Comparison of ENCODE assay signal across 26 cellular contexts in the genomic region with DNA sequence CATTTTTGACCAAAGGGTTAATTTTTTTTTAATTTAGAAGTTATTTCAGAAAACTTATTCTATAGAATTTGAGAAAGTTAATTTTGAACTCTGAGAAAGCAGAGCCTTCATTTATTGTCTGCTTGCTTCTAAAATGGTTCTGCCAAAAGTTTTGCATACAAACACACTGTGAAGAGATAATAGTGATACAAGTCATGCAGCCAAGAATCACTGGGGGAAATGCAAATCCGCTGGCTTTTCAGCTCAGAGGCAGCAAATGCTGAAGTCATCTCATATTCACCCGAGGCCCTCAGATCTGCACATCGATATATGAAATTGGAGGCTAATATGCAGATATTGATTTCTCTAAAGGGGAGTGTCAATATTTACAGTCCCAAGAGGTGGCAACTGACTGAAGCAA.
"Had no signal": no experiment of that assay in that cellular context is flagged by ENCODE, and none has a peak within 500 bp of the region (broad histone marks: within the 10 kb centered on the region; RNA-seq: fewer than 3 reads in every experiment).

No MANE protein-coding gene starts in this region.

- ATAC-seq: effector memory CD8-positive, alpha-beta T cell; gastroesophageal sphincter; naive thymus-derived CD8-positive, alpha-beta T cell; pancreas; stimulated activated naive B cell treated with anti-CD40 and anti-IgM and Interleukin-4, amounts not matched to agents 10 μg/mL and 1 μg/mL and 100 μg/mL, for 72 hours; upper lobe of right lung had no signal

- H3K27me3 ChIP-seq: ascending aorta, gastroesophageal sphincter, hepatocyte, pancreas, stomach, tibial artery, upper lobe of right lung had no signal

- H3K4me3 ChIP-seq: ascending aorta, cardiac muscle cell, gastroesophageal sphincter, hepatocyte, pancreas, prostate gland, smooth muscle cell, stomach, tibial artery, upper lobe of right lung had no signal

- H3K9me3 ChIP-seq: ascending aorta, gastroesophageal sphincter, pancreas, prostate gland, stomach, tibial artery, upper lobe of right lung had no signal

- H3K36me3 ChIP-seq: ascending aorta, cardiac muscle cell, gastroesophageal sphincter, pancreas, prostate gland, stomach, tibial artery, upper lobe of right lung had no signal

- DNase-seq: activated CD4-positive, alpha-beta memory T cell treated with anti-CD3 and anti-CD28 coated beads, Interleukin-2, amount 10 ng/mL, durations not matched to agents 7 days and 5 days; activated CD4-positive, alpha-beta T cell treated with anti-CD3 and anti-CD28 coated beads, Interleukin-2, amount 10 ng/mL, durations not matched to agents 24 days and 14 days; activated CD4-positive, CD25-positive, alpha-beta regulatory T cell treated with anti-CD3 and anti-CD28 coated beads, Interleukin-2, amount 50 U/mL, for 72 hours; activated CD8-positive, alpha-beta memory T cell treated with anti-CD3 and anti-CD28 coated beads, Interleukin-2, amount 50 U/mL, for 48 hours; activated gamma-delta T cell; activated naive CD4-positive, alpha-beta T cell treated with anti-CD3 and anti-CD28 coated beads, Interleukin-2, amount 10 ng/mL, durations not matched to agents 7 days and 5 days; activated naive CD8-positive, alpha-beta T cell treated with anti-CD3 and anti-CD28 coated beads, Interleukin-2, amount 10 ng/mL, durations not matched to agents 7 days and 5 days; activated T-cell treated with anti-CD3 and anti-CD28 coated beads, Interleukin-2, amount 50 U/mL, for 24 hours; cortex of kidney; effector memory CD8-positive, alpha-beta T cell; kidney; naive thymus-derived CD8-positive, alpha-beta T cell; nucleus accumbens; pancreas; retina; stimulated activated CD4-positive, alpha-beta T cell treated with anti-CD3 and anti-CD28 coated beads, Interleukin-1b, Interleukin-23, amount 100 ng/mL, for 48 hours; stimulated activated naive B cell treated with anti-CD40 and anti-IgM and Interleukin-4, amounts not matched to agents 10 μg/mL and 1 μg/mL and 100 μg/mL, for 72 hours; stomach; tibial artery; upper lobe of right lung had no signal

- H3K27ac ChIP-seq: ascending aorta, cardiac muscle cell, gastroesophageal sphincter, hepatocyte, pancreas, prostate gland, stomach, tibial artery, upper lobe of right lung had no signal

- H3K4me1 ChIP-seq: ascending aorta, pancreas, prostate gland, stomach, upper lobe of right lung had no signal

- H3K4me2 ChIP-seq: hepatocyte, smooth muscle cell had no signal

- H2AFZ ChIP-seq: hepatocyte had no signal

- H3K79me2 ChIP-seq: hepatocyte had no signal
